16 cellular contexts compared by ENCODE assay signal in genomic region chr3:29536016-29536736, GRCh38.
"Had no signal": no experiment of that assay in that cellular context is flagged by ENCODE, and none has a peak within 500 bp of the region (broad histone marks: within the 10 kb centered on the region; RNA-seq: fewer than 3 reads in every experiment).

No MANE protein-coding gene starts in this region.

- FAIRE-seq: colon, kidney, small intestine had no signal

- H3K27ac Mint-ChIP-seq: dendritic cell treated with granulocyte-macrophage colony-stimulating factor and Interleukin-4, amounts not matched to agents 40 ng/mL and 50 ng/mL, for 4 days; endodermal cell; natural killer cell had no signal

- H3K9me3 Mint-ChIP-seq: dendritic cell treated with granulocyte-macrophage colony-stimulating factor and Interleukin-4, amounts not matched to agents 40 ng/mL and 50 ng/mL, for 4 days; endodermal cell; neural crest cell had no signal

- H3K27me3 ChIP-seq: gastroesophageal sphincter, hepatocyte, right atrium auricular region had no signal

- H3K4me3 ChIP-seq: gastroesophageal sphincter, hepatocyte, right atrium auricular region had no signal

- H3K4me1 Mint-ChIP-seq: natural killer cell had no signal

- H3K27me3 Mint-ChIP-seq: dendritic cell treated with granulocyte-macrophage colony-stimulating factor and Interleukin-4, amounts not matched to agents 40 ng/mL and 50 ng/mL, for 4 days had no signal

- H3K4me3 Mint-ChIP-seq: dendritic cell treated with granulocyte-macrophage colony-stimulating factor and Interleukin-4, amounts not matched to agents 40 ng/mL and 50 ng/mL, for 4 days; endodermal cell; natural killer cell; neural crest cell had no signal

- H3K4me2 ChIP-seq: hepatocyte had no signal

- H2AFZ ChIP-seq: hepatocyte had no signal

- H3K36me3 Mint-ChIP-seq: natural killer cell had no signal

- H3K36me3 ChIP-seq: gastroesophageal sphincter, right atrium auricular region had no signal

- H3K27ac ChIP-seq: gastroesophageal sphincter, hepatocyte, right atrium auricular region had no signal

- H3K9me3 ChIP-seq: gastroesophageal sphincter, right atrium auricular region had no signal

- H3K79me2 ChIP-seq: hepatocyte had no signal

- DNase-seq: endodermal cell; foreskin fibroblast; kidney; left cardiac atrium; natural killer cell; posterior cingulate gyrus; small intestine; stimulated activated CD4-positive, alpha-beta T cell treated with anti-CD3 and anti-CD28 coated beads, Interleukin-12 subunit alpha, Interleukin-12 subunit beta, amount 100 ng/mL, for 4 hours; stimulated activated naive CD4-positive, alpha-beta T cell treated with Interleukin-2 at 50 U/mL for 16 hours; trophoblast cell had no signal

- ATAC-seq: gastroesophageal sphincter, left cardiac atrium, natural killer cell had no signal
